ENCODE assay signal across 1 cellular context in genomic region chr11:111912535-111912934, GRCh38.
TF ChIP-seq lines count a peak whose summit lies in the region.

TSS of gene HSPB2 (plus strand) at chr11:111912734. CDS start at chr11:111912830, 96 bp downstream.

TF ChIP-seq in endothelial cell of umbilical vein, 7 proteins besides CTCF, POLR2A, EP300 and RAD21 (continued from another document):
- TF ChIP-seq GATA2 (IDR thresholded peaks at IDR 0.05; ENCODE audit: insufficient read depth, insufficient read length, low read depth, low read length) (no peak), MAX (IDR thresholded peaks at IDR 0.05; ENCODE audit: insufficient read depth, insufficient read length) (no peak)
TF ChIP-seq in endothelial cell of umbilical vein: peak in this region for 0.
